In the genomic region with DNA sequence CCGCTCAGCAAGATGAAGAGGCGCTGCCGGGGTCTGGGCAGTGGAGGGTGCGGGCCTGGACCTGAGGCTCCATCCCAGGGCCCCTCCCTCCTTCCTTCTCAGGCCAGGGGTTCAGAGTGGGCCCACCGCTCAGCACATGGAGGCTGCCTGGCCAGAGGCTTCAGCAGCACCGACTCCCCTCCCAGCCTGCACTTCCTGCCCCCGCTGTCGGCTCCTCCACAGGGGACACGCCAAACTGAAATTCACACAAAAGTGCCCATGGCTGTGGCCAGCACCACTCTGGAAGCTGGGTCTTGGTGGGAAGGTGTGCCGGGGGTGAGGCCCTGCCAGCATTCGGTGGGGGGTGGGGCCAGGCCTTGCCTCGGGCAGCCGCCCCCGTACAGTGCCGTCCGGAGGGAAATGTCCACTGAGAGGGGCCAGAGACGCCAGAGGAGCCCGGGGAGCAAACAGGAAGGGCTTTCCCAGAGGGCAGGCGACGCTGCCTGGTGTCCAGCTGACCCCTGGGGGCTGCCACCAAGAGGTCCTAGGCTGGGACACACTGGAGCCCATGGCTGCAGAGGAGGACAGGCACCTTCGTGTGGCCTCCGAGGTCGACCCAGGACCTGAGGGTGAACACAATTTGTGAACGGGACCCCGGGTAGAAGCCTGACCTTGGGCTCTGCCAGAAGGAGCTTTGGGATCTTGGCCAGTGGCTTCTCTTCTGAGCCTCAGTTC, we compare ENCODE assay signal across 33 cellular contexts.
"Had no signal": no experiment of that assay in that cellular context is flagged by ENCODE, and none has a peak within 500 bp of the region (broad histone marks: within the 10 kb centered on the region; RNA-seq: fewer than 3 reads in every experiment).

No MANE protein-coding gene starts in this region.

- H3K36me3 ChIP-seq: adrenal gland, heart right ventricle, WERI-Rb-1 had no signal

- ATAC-seq: activated CD4-positive, alpha-beta T cell treated with anti-CD3 and anti-CD28 coated beads for 36 hours; activated CD8-positive, alpha-beta memory T cell treated with anti-CD3 and anti-CD28 coated beads, Interleukin-2, amount 10 ng/mL, durations not matched to agents 7 days and 5 days; activated CD8-positive, alpha-beta T cell treated with anti-CD3 and anti-CD28 coated beads, Interleukin-2, amount 10 ng/mL, durations not matched to agents 7 days and 5 days; activated naive CD8-positive, alpha-beta T cell treated with anti-CD3 and anti-CD28 coated beads, Interleukin-2, amount 50 U/mL, for 24 hours; body of pancreas; foreskin keratinocyte; gastroesophageal sphincter; T-helper 17 cell had no signal

- DNase-seq: activated CD4-positive, alpha-beta memory T cell treated with anti-CD3 and anti-CD28 coated beads for 36 hours; activated CD4-positive, alpha-beta T cell treated with anti-CD3 and anti-CD28 coated beads for 36 hours; activated CD4-positive, alpha-beta T cell treated with anti-CD3 and anti-CD28 coated beads, Interleukin-2, amount 10 ng/mL, durations not matched to agents 24 days and 14 days; activated CD4-positive, CD25-positive, alpha-beta regulatory T cell; activated CD4-positive, CD25-positive, alpha-beta regulatory T cell treated with anti-CD3 and anti-CD28 coated beads, Interleukin-2, amount 50 U/mL, for 72 hours; activated CD8-positive, alpha-beta memory T cell treated with anti-CD3 and anti-CD28 coated beads, Interleukin-2, amount 10 ng/mL, durations not matched to agents 7 days and 5 days; activated CD8-positive, alpha-beta memory T cell treated with anti-CD3 and anti-CD28 coated beads, Interleukin-2, amount 50 U/mL, for 4 hours; activated CD8-positive, alpha-beta T cell treated with anti-CD3 and anti-CD28 coated beads, Interleukin-2, amount 10 ng/mL, durations not matched to agents 7 days and 5 days; activated effector memory CD4-positive, alpha-beta T cell treated with anti-CD3 and anti-CD28 coated beads, Interleukin-2, amount 50 U/mL, for 16 hours; activated naive CD4-positive, alpha-beta T cell treated with anti-CD3 and anti-CD28 coated beads for 36 hours; activated naive CD8-positive, alpha-beta T cell treated with anti-CD3 and anti-CD28 coated beads for 36 hours; activated naive CD8-positive, alpha-beta T cell treated with anti-CD3 and anti-CD28 coated beads, Interleukin-2, amount 50 U/mL, for 24 hours; activated T-cell treated with anti-CD3 and anti-CD28 coated beads, Interleukin-2, amount 50 U/mL, for 1 hour; activated T-cell treated with anti-CD3 and anti-CD28 coated beads, Interleukin-2, amount 50 U/mL, for 48 hours; adrenal gland; amygdala; aorta; body of pancreas; caudate nucleus; cortex of kidney; dermis blood vessel endothelial cell; effector CD8-positive, alpha-beta T cell; erythroblast; foreskin keratinocyte; heart right ventricle; T-helper 1 cell; T-helper 17 cell; T1000; WERI-Rb-1 had no signal

- H3K4me3 ChIP-seq: adrenal gland, body of pancreas, esophagus muscularis mucosa, gastroesophageal sphincter, heart right ventricle had no signal

- H3K9me3 ChIP-seq: adrenal gland, body of pancreas, esophagus muscularis mucosa, gastroesophageal sphincter, heart right ventricle had no signal

- H3K27ac ChIP-seq: adrenal gland, body of pancreas, esophagus muscularis mucosa, foreskin keratinocyte, gastroesophageal sphincter, heart right ventricle, WERI-Rb-1 had no signal

- H3K4me1 ChIP-seq: adrenal gland, body of pancreas, esophagus muscularis mucosa, foreskin keratinocyte, gastroesophageal sphincter had no signal

- H3K27me3 ChIP-seq: adrenal gland, body of pancreas, esophagus muscularis mucosa, gastroesophageal sphincter, heart right ventricle had no signal

- FAIRE-seq: colon, endometrium had no signal
